8 cellular contexts compared by ENCODE assay signal in genomic region chr7:24819916-24820689, GRCh38.
A peak's percentile ranks its signal among the peaks of the same experiment; 100 is the strongest.
DNase-seq lines count a peak whose midpoint lies in the region; ATAC-seq and TF ChIP-seq lines count a peak whose summit lies in the region.

No MANE protein-coding gene starts in this region.

- H3K9me3 Mint-ChIP-seq in activated naive CD8-positive, alpha-beta T cell (ENCODE audit: low read depth): no peaks in the 10 kb centered on the region

- no peaks in the 10 kb centered on the region for H3K9me3 ChIP-seq in heart left ventricle

- WGBS in heart left ventricle, 4 donors: 14 to 19% (median 16%) methylated on average over 11 of the region's 11 CpGs

- H3K27ac Mint-ChIP-seq in activated naive CD8-positive, alpha-beta T cell: peak overlapping the region; percentile 93

- peaks cover 0 to 22% (median 7%) of the 10 kb centered on the region in 12 donors for H3K4me1 ChIP-seq in heart left ventricle

- H3K27ac ChIP-seq in heart left ventricle: peak overlapping the region in 1 of 12 donors; percentile 74

- H3K4me1 Mint-ChIP-seq in activated naive CD8-positive, alpha-beta T cell (ENCODE audit: low read depth): peaks cover 44% of the 10 kb centered on the region

- peak; percentile 90 for DNase-seq in NCI-H1105 (lab: John Stamatoyannopoulos, UW)
- DNase-seq in SW 1271 (lab: John Stamatoyannopoulos, UW): peak; percentile 68 to 81
- DNase-seq in heart left ventricle: peak; percentile 73 to 88 (median 84)
- no peak for DNase-seq in retinal pigment epithelial cell (ENCODE audit: low read depth)
- DNase-seq in cortex of kidney (lab: John Stamatoyannopoulos, UW): no peak

- peaks cover 24% of the 10 kb centered on the region for H3K36me3 Mint-ChIP-seq in activated naive CD8-positive, alpha-beta T cell

- H3K27me3 ChIP-seq in heart left ventricle: no peaks in the 10 kb centered on the region

- peak overlapping the region; percentile 78 for H3K4me3 Mint-ChIP-seq in activated naive CD8-positive, alpha-beta T cell

- H3K36me3 ChIP-seq in heart left ventricle: peaks cover 0 to 25% (median 0%) of the 10 kb centered on the region in 9 donors

- ATAC-seq in HG02642 (IDR thresholded peaks at IDR 0.05; ENCODE audit: poor library complexity, unreplicated experiment) (peak; percentile 70), heart left ventricle (peak; percentile 75 to 93 (median 91))

- H3K4me3 ChIP-seq in heart left ventricle (no peak overlapping the region), retinal pigment epithelial cell (ENCODE audit: low read length) (no peak overlapping the region)

- TF ChIP-seq POLR2A in heart left ventricle (IDR thresholded peaks at IDR 0.05): no peak

- intact Hi-C loops in heart left ventricle (cut with DNase I): loop anchor here (1.0 to 5.0 kb wide), 6 partner anchors 161 to 275 kb away; partner anchors contain the start of gene OSBPL3 (in 10 of the 10)

- TF ChIP-seq CTCF in GM12873 (IDR thresholded peaks at IDR 0.05; ENCODE audit: insufficient read depth, low read depth, low read length, missing control alignments): peak; percentile 84
- peak; percentile 78 to 95 (median 87) for TF ChIP-seq CTCF in heart left ventricle (IDR thresholded peaks at IDR 0.05)
- peak; percentile 89 for TF ChIP-seq CTCF in retinal pigment epithelial cell (conservative IDR thresholded peaks at IDR 0.05; ENCODE audit: low read depth, low read length)

- H3K27me3 Mint-ChIP-seq in activated naive CD8-positive, alpha-beta T cell: no peaks in the 10 kb centered on the region

Comparison
In these comparisons a context has a peak if more than half of its experiments do, and no peak if none do; other contexts are left out.
1. DNase-seq: peak in NCI-H1105 (single experiment), SW 1271 (2 of 2) and heart left ventricle (5 of 5); none in retinal pigment epithelial cell (single experiment) and cortex of kidney (single experiment).
2. Peak in every context shown above with its lines, with median percentiles within 50 percentile points of each other: CTCF ChIP-seq.